Comparison of ENCODE assay signal across 2 cellular contexts in the genomic region with DNA sequence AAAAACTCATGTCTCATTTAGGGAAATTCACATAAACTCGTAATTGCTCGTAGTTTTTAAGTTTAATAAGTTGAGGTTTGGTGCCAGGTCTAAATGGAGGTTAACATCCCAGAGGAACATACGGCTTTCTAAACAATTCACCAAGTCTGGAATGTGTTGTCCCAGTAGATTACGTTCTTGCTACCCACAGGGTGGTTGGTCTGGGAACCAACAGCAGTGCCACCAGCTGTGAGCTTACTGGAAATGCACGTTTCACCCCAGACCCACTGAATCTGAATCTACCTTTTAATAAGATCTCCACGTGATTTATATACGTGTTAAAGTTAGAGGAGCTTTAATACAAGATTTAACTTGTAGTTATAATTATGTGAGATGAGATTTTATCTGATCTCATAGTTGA.
TF ChIP-seq lines count a peak whose summit lies in the region.

No MANE protein-coding gene starts in this region.

TF ChIP-seq in SK-N-SH, 30 proteins besides CTCF, POLR2A, EP300 and RAD21 (continued from another document):
- TF ChIP-seq REST (IDR thresholded peaks at IDR 0.05; ENCODE audit: low read depth, low read length) (no peak), FOSL2 (IDR thresholded peaks at IDR 0.05; ENCODE audit: borderline replicate concordance, low read depth) (no peak), RCOR1 (IDR thresholded peaks at IDR 0.05; ENCODE audit: low read length) (no peak), ZBTB33 (IDR thresholded peaks at IDR 0.05; ENCODE audit: borderline replicate concordance, low read depth) (no peak), ELF1 (IDR thresholded peaks at IDR 0.05) (no peak)
TF ChIP-seq in SK-N-SH: peak in this region for 0.

TF ChIP-seq in SK-N-SH treated with all-trans-retinoic acid at 6 μM for 48 hours, 23 proteins besides CTCF, POLR2A, EP300 and RAD21 (continued from another document):
- no peak for TF ChIP-seq PATZ1 (CRISPR knock-in tag; IDR thresholded peaks at IDR 0.05; ENCODE audit: borderline replicate concordance)
- no peak for TF ChIP-seq ARNTL (CRISPR knock-in tag; IDR thresholded peaks at IDR 0.05; ENCODE audit: borderline replicate concordance, low read depth)
- no peak for TF ChIP-seq ZFP30 (CRISPR knock-in tag; IDR thresholded peaks at IDR 0.05)
- TF ChIP-seq ZNF8 (CRISPR knock-in tag; IDR thresholded peaks at IDR 0.05) = no peak
- no peak for TF ChIP-seq GLIS3 (CRISPR knock-in tag; IDR thresholded peaks at IDR 0.05)
TF ChIP-seq in SK-N-SH treated with all-trans-retinoic acid at 6 μM for 48 hours: peak in this region for 0.
